ENCODE assay signal across 2 cellular contexts in genomic region chr9:128565578-128565977, GRCh38.
TF ChIP-seq lines count a peak whose summit lies in the region.

No MANE protein-coding gene starts in this region.

TF ChIP-seq in A549, 52 proteins besides CTCF, POLR2A, EP300 and RAD21 (continued from another document):
- TF ChIP-seq HMGXB4 (CRISPR knock-in tag; IDR thresholded peaks at IDR 0.05; ENCODE audit: borderline replicate concordance) (no peak), FOXS1 (CRISPR knock-in tag; IDR thresholded peaks at IDR 0.05) (no peak), SMC3 (IDR thresholded peaks at IDR 0.05) (no peak), BHLHE40 (IDR thresholded peaks at IDR 0.05; ENCODE audit: low read depth, low read length) (no peak), ELK1 (IDR thresholded peaks at IDR 0.05; ENCODE audit: low read depth, low read length) (no peak), RCOR1 (IDR thresholded peaks at IDR 0.05; ENCODE audit: low read depth, low read length) (no peak), KDM1A (IDR thresholded peaks at IDR 0.05; ENCODE audit: low read depth) (no peak), HDAC2 (IDR thresholded peaks at IDR 0.05) (no peak), BCL3 (IDR thresholded peaks at IDR 0.05) (no peak), CBX8 (IDR thresholded peaks at IDR 0.05) (no peak), CEBPB (IDR thresholded peaks at IDR 0.05) (no peak), ZC3H11A (IDR thresholded peaks at IDR 0.05) (no peak), CBX2 (IDR thresholded peaks at IDR 0.05; ENCODE audit: borderline replicate concordance, low read depth) (no peak), SREBF2 (IDR thresholded peaks at IDR 0.05) (no peak), RFX5 (IDR thresholded peaks at IDR 0.05) (no peak), ATOH8 (CRISPR knock-in tag; IDR thresholded peaks at IDR 0.05; ENCODE audit: low read depth) (no peak), KDM5A (IDR thresholded peaks at IDR 0.05) (no peak)

TF ChIP-seq in GM23338, 12 proteins besides CTCF, POLR2A, EP300 and RAD21:
- TF ChIP-seq ZNF462 (CRISPR knock-in tag; IDR thresholded peaks at IDR 0.05): no peak
- no peak for TF ChIP-seq ZNF331 (CRISPR knock-in tag; IDR thresholded peaks at IDR 0.05; ENCODE audit: low read depth)
- no peak for TF ChIP-seq ETS1 (IDR thresholded peaks at IDR 0.05)
- TF ChIP-seq POLR2AphosphoS5 (IDR thresholded peaks at IDR 0.05; ENCODE audit: low read depth): no peak
- TF ChIP-seq REST (IDR thresholded peaks at IDR 0.05; ENCODE audit: unreplicated experiment): no peak
- TF ChIP-seq EZH2phosphoT487 (IDR thresholded peaks at IDR 0.05; ENCODE audit: unreplicated experiment): no peak
- no peak for TF ChIP-seq JUNB (IDR thresholded peaks at IDR 0.05; ENCODE audit: unreplicated experiment)
- no peak for TF ChIP-seq EZH2 (IDR thresholded peaks at IDR 0.05; ENCODE audit: low read depth, unreplicated experiment)
- no peak for TF ChIP-seq STAT1 (IDR thresholded peaks at IDR 0.05; ENCODE audit: unreplicated experiment)
- no peak for TF ChIP-seq NANOG (IDR thresholded peaks at IDR 0.05; ENCODE audit: borderline replicate concordance)
- TF ChIP-seq CREB1 (CRISPR knock-in tag; IDR thresholded peaks at IDR 0.05; ENCODE audit: low read depth): no peak
- TF ChIP-seq ZNF114 (CRISPR knock-in tag; IDR thresholded peaks at IDR 0.05): no peak
